Comparison of ENCODE assay signal across 9 cellular contexts in the genomic region with DNA sequence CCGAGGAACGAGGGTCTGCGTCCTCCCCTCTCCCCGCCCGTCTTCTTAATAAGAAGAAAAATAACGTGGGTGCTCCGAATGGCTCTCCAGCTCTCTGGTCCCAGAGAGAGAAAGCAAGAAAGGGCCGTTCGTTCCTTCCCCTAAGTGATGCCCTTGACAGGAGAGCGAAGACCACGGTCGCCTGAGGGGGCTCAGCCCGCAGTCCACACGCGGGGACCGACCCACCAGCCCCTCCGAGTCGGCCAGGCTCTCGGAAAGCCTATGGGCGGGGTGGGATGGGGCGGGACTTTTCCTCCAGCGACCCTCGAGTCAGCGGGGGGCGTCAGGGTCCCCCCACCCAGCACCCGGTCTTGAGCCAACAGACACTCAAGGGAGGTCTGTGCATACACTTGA. TPM values are rescaled to one million over a fixed set of nuclear protein-coding genes. Genes with fewer than 3 reads are reported as not detected.
DNase-seq lines count a peak whose midpoint lies in the region; ATAC-seq and TF ChIP-seq lines count a peak whose summit lies in the region.
"Had no signal": no experiment of that assay in that cellular context is flagged by ENCODE, and none has a peak within 500 bp of the region (broad histone marks: within the 10 kb centered on the region; RNA-seq: fewer than 3 reads in every experiment).

No MANE protein-coding gene starts in this region.

- H3K36me3 ChIP-seq in colonic mucosa, result no peaks in the 10 kb centered on the region

- H3K9me3 ChIP-seq in colonic mucosa, result no peaks in the 10 kb centered on the region

- peak overlapping the region; percentile 83 for H3K4me3 Mint-ChIP-seq in nephron progenitor cell

- H3K27ac Mint-ChIP-seq in nephron progenitor cell, result no peak overlapping the region

- H3K4me1 ChIP-seq in colonic mucosa, result no peaks in the 10 kb centered on the region

- H3K4me3 ChIP-seq in AG09309 (ENCODE audit: control insufficient read depth, low read depth, low read length), result peak overlapping the region; percentile 64
- no peak overlapping the region for H3K4me3 ChIP-seq in colonic mucosa

- TF ChIP-seq CTCF in AG09309 (IDR thresholded peaks at IDR 0.05; ENCODE audit: control insufficient read depth, insufficient read depth, low read depth, low read length, missing control alignments) (no peak), colonic mucosa (IDR thresholded peaks at IDR 0.05) (no peak), nephron progenitor cell (IDR thresholded peaks at IDR 0.05) (no peak)

- no peaks in the 10 kb centered on the region for H3K36me3 Mint-ChIP-seq in nephron progenitor cell (ENCODE audit: low read depth)

- H3K27ac ChIP-seq in colonic mucosa, result no peak overlapping the region

- intact Hi-C loops in colonic mucosa (cut with DNase I), result loop anchor here (10.0 kb wide), 1 partner anchor 54 kb away; no protein-coding TSS in a partner anchor

- DNase-seq in AG09309 (ENCODE audit: low read depth) (no peak), colonic mucosa (peak; percentile 28), nephron progenitor cell (no peak), NAMALWA (ENCODE audit: low spot score) (no peak), NCI-H226 (no peak)
- DNase-seq: NCI-H2081 treated with DMSO at 0.1 percent for 48 hours had no signal

- H3K9me3 Mint-ChIP-seq in nephron progenitor cell, result no peaks in the 10 kb centered on the region

- no peaks in the 10 kb centered on the region for H3K27me3 ChIP-seq in colonic mucosa

- H3K9ac ChIP-seq in colonic mucosa (ENCODE audit: low read depth in 2 of 2, low read length in 2 of 2), result no peak overlapping the region

- peak; percentile 26 for ATAC-seq in HG02678 (IDR thresholded peaks at IDR 0.05; ENCODE audit: unreplicated experiment)
- ATAC-seq in HG03280 (IDR thresholded peaks at IDR 0.05; ENCODE audit: unreplicated experiment), result no peak
- ATAC-seq in HG03469 (IDR thresholded peaks at IDR 0.05; ENCODE audit: unreplicated experiment), result no peak

- H3K27me3 Mint-ChIP-seq in nephron progenitor cell (ENCODE audit: low read depth, poor library complexity), result peaks cover 79% of the 10 kb centered on the region

- peaks cover 4% of the 10 kb centered on the region for H3K4me1 Mint-ChIP-seq in nephron progenitor cell

RNA-seq across cellular contexts. Expression of gene FHIP2A, which starts 53.2 kb away (rescaled TPM):
- 10 to 100 TPM; 11.3 to 16.6 TPM for total RNA-seq in colonic mucosa
